In the genomic region with DNA sequence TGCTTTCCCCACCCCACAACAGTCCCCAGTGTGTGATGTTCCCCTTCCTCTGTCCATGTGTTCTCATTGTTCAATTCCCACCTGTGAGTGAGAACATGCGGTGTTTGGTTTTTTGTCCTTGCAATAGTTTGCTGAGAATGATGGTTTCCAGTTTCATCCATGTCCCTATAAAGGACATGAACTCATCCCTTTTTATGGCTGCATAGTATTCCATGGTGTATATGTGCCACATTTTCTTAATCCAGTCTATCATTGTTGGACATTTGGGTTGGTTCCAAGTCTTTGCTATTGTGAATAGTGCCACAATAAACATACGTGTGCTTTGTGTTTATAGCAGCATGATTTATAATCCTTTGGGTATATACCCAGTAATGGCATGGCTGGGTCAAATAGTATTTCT, we compare ENCODE assay signal across 5 cellular contexts. TPM values are rescaled to one million over a fixed set of nuclear protein-coding genes. Genes with fewer than 3 reads are reported as not detected.
"Had no signal": no experiment of that assay in that cellular context is flagged by ENCODE, and none has a peak within 500 bp of the region (broad histone marks: within the 10 kb centered on the region; RNA-seq: fewer than 3 reads in every experiment).

No MANE protein-coding gene starts in this region.

RNA-seq across cellular contexts. Expression of a gene that starts 11.3 kb away (rescaled TPM):
- total RNA-seq: mammary epithelial cell, myocyte had no signal
- polyA plus RNA-seq: immature natural killer cell; keratinocyte; mammary epithelial cell; naive thymus-derived CD4-positive, alpha-beta T cell had no signal
